ENCODE assay signal across 14 cellular contexts in the genomic region with DNA sequence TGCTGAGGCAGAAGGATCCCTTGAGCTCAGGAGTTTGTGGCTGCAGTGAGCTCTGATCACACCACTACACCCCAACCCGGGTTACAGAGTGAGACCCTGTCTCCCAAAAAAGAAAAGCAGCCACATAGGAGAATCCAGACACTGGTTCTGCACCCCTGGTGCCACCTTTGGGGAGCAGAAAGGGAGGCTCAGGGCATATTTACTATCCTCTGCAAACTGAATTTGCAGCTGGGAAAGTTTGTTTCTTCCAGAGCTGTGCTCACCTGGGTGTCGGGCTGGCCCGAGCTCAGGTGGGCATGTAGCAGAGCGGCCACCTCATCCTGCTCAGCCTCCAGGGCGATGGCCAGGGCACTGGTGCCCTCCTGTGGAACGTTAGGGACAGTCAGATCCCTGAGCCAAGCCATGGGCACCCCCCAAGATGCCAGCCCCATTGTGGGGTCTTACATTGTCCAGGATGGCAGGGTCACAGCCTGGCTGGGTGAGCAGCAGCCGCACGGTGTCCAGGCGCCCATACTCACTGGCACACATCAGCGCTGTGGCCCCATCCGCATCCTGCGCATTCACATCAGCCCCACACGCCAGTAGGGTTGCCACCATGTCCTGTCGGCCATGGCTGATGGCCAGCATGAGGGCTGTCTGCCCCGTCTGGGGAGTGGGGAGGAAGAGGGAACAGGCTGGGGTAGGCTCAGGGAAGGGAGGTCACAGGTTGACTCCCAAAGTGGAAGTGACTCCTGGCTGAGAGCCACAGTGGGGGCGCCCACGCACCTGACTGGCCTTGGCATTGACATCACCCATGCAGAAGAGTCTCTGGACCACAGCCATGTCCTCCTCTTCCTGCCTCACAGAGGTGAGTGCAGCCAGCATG. TPM values are rescaled to one million over a fixed set of nuclear protein-coding genes. Genes with fewer than 3 reads are reported as not detected.
DNase-seq lines count a peak whose midpoint lies in the region; ATAC-seq and TF ChIP-seq lines count a peak whose summit lies in the region.
"Had no signal": no experiment of that assay in that cellular context is flagged by ENCODE, and none has a peak within 500 bp of the region (broad histone marks: within the 10 kb centered on the region; RNA-seq: fewer than 3 reads in every experiment).

No MANE protein-coding gene starts in this region.

- H3K9me3 ChIP-seq in BLaER1 treated with 17β-estradiol and CSF1 and Interleukin-3, amounts not matched to agents 10 nM and 100 nM (replicated peaks in 1 of 11): peaks cover 0 to 12% (median 3%) of the 10 kb centered on the region in 11 experiments; a peak in 7 of 22 replicates
- H3K9me3 ChIP-seq in Panc1 (ENCODE audit: control insufficient read depth, insufficient read depth, low read depth, low read length): no peaks in the 10 kb centered on the region
- peaks cover 0 to 5% (median 0%) of the 10 kb centered on the region in 12 donors for H3K9me3 ChIP-seq in heart left ventricle
- H3K9me3 ChIP-seq: ovary had no signal

- 60 to 67% (median 64%) methylated on average over 10 to 17 of the region's 17 CpGs for WGBS in heart left ventricle, 4 donors

- H3K27ac ChIP-seq in BLaER1 treated with 17β-estradiol and CSF1 and Interleukin-3, amounts not matched to agents 10 nM and 100 nM: 0 out of 22 replicates have a peak overlapping the region, but pooled peaks of 1 of the 11 experiments have one; percentile 11
- H3K27ac ChIP-seq in Panc1 (ENCODE audit: low read length) (no peak overlapping the region), heart left ventricle (peak overlapping the region in 7 of 12 donors; percentile 2 to 48 (median 25))
- H3K27ac ChIP-seq: ovary had no signal

- CTCF ChIA-PET in Panc1 (lab: Charles Lee): no interaction called here

- no peak overlapping the region for H3K4me3 Mint-ChIP-seq in osteocyte (ENCODE audit: unreplicated experiment)
- H3K4me3 Mint-ChIP-seq: activated naive CD8-positive, alpha-beta T cell treated with anti-CD3 and anti-CD28 coated beads, Interleukin-2, amount 10 ng/mL, durations not matched to agents 7 days and 5 days had no signal

- DNase-seq in Panc1 (ENCODE audit: low read depth, low spot score) (no peak), heart left ventricle (peak in 3 of 5 donors; percentile 40 to 45 (median 43)), T-helper 2 cell (no peak), osteocyte (ENCODE audit: extremely low spot score, unreplicated experiment) (no peak), amniotic stem cell (lab: John Stamatoyannopoulos, UW) (no peak)
- DNase-seq: activated naive CD8-positive, alpha-beta T cell treated with anti-CD3 and anti-CD28 coated beads, Interleukin-2, amount 10 ng/mL, durations not matched to agents 7 days and 5 days; DMS153; islet precursor cell; NK-92 treated with Interleukin-12 subunit alpha and Interleukin-12 subunit beta, amount 100 ng/mL, for 24 hours; trophoblast cell had no signal

- no peaks in the 10 kb centered on the region for H3K27me3 ChIP-seq in BLaER1 treated with 17β-estradiol and CSF1 and Interleukin-3, amounts not matched to agents 10 nM and 100 nM
- H3K27me3 ChIP-seq in Panc1 (ENCODE audit: control insufficient read depth, insufficient read depth, low read length): no peaks in the 10 kb centered on the region
- H3K27me3 ChIP-seq in heart left ventricle: no peaks in the 10 kb centered on the region
- H3K27me3 ChIP-seq: ovary had no signal

- H3K36me3 ChIP-seq in BLaER1 treated with 17β-estradiol and CSF1 and Interleukin-3, amounts not matched to agents 10 nM and 100 nM: peaks cover 22 to 33% (median 28%) of the 10 kb centered on the region in 11 experiments
- peaks cover 8% of the 10 kb centered on the region for H3K36me3 ChIP-seq in Panc1 (ENCODE audit: control insufficient read depth, insufficient read depth, low read length)
- H3K36me3 ChIP-seq in heart left ventricle: peaks cover 0 to 36% (median 21%) of the 10 kb centered on the region in 9 donors
- H3K36me3 ChIP-seq: ovary had no signal

- TF ChIP-seq POLR2A in GM18505 (IDR thresholded peaks at IDR 0.05; ENCODE audit: borderline replicate concordance, extremely low read depth, insufficient read depth, insufficient read length): peak; percentile 33
- no peak for TF ChIP-seq POLR2A in heart left ventricle (IDR thresholded peaks at IDR 0.05)

- in situ Hi-C loops in Panc1 (cut with HindIII; ENCODE audit: low pct_unique_long_range_greater_than_20kb, low sequenced_read_pairs): no loop called here

- POLR2A ChIA-PET in Panc1 (lab: Charles Lee): interaction anchor here (0.6 kb wide), 1 partner anchor 10 kb away, joined by 3 read pairs; no protein-coding TSS in a partner anchor

- no peak overlapping the region for H3K27ac Mint-ChIP-seq in osteocyte (ENCODE audit: unreplicated experiment)
- H3K27ac Mint-ChIP-seq: activated naive CD8-positive, alpha-beta T cell treated with anti-CD3 and anti-CD28 coated beads, Interleukin-2, amount 10 ng/mL, durations not matched to agents 7 days and 5 days had no signal

- peaks cover 27 to 40% (median 32%) of the 10 kb centered on the region in 10 experiments for H3K4me1 ChIP-seq in BLaER1 treated with 17β-estradiol and CSF1 and Interleukin-3, amounts not matched to agents 10 nM and 100 nM
- H3K4me1 ChIP-seq in Panc1 (ENCODE audit: control insufficient read depth, insufficient read depth, low read length) (peaks cover 14% of the 10 kb centered on the region), heart left ventricle (peaks cover 5 to 48% (median 35%) of the 10 kb centered on the region in 12 donors)

- peaks cover 31% of the 10 kb centered on the region for H3K4me1 Mint-ChIP-seq in osteocyte (ENCODE audit: unreplicated experiment)

- intact Hi-C loops in Panc1 (cut with micrococcal nuclease; ENCODE audit: unreplicated experiment) (no loop called here), heart left ventricle (cut with DNase I) (loop anchor here in 2 of 10 donors (5.0 to 10.0 kb wide), 2 partner anchors 57 to 60 kb away; no protein-coding TSS in a partner anchor)

- peak overlapping the region in 5 of 11 experiments; percentile 98 to 100 (median 99); a peak in 5 of 22 replicates for H3K9ac ChIP-seq in BLaER1 treated with 17β-estradiol and CSF1 and Interleukin-3, amounts not matched to agents 10 nM and 100 nM

- H3K9me3 Mint-ChIP-seq in osteocyte (ENCODE audit: unreplicated experiment): no peaks in the 10 kb centered on the region
- H3K9me3 Mint-ChIP-seq: activated naive CD8-positive, alpha-beta T cell treated with anti-CD3 and anti-CD28 coated beads, Interleukin-2, amount 10 ng/mL, durations not matched to agents 7 days and 5 days had no signal

- peaks cover 5% of the 10 kb centered on the region for H3K27me3 Mint-ChIP-seq in osteocyte (ENCODE audit: unreplicated experiment)
- H3K27me3 Mint-ChIP-seq: activated naive CD8-positive, alpha-beta T cell treated with anti-CD3 and anti-CD28 coated beads, Interleukin-2, amount 10 ng/mL, durations not matched to agents 7 days and 5 days had no signal

- no peak for ATAC-seq in GM18505 (IDR thresholded peaks at IDR 0.05; ENCODE audit: unreplicated experiment)
- ATAC-seq in Panc1: peak; percentile 28
- peak in 2 of 4 donors; percentile 1 to 9 for ATAC-seq in heart left ventricle
- ATAC-seq in HG02763 (IDR thresholded peaks at IDR 0.05; ENCODE audit: unreplicated experiment): no peak

- H3K4me2 ChIP-seq in BLaER1 treated with 17β-estradiol and CSF1 and Interleukin-3, amounts not matched to agents 10 nM and 100 nM: peak overlapping the region in 8 of 11 experiments; percentile 0 to 100 (median 55); a peak in 8 of 22 replicates

- H3K36me3 Mint-ChIP-seq in osteocyte (ENCODE audit: unreplicated experiment): peaks cover 8% of the 10 kb centered on the region

- no peak; the same call in 1 of the 2 replicates for TF ChIP-seq CTCF in Panc1 (IDR thresholded peaks at IDR 0.05)
- TF ChIP-seq CTCF in heart left ventricle (IDR thresholded peaks at IDR 0.05): peak in 1 of 12 donors; percentile 8
- no peak for TF ChIP-seq CTCF in osteocyte (IDR thresholded peaks at IDR 0.05)

- no peak overlapping the region for H3K4me3 ChIP-seq in BLaER1 treated with 17β-estradiol and CSF1 and Interleukin-3, amounts not matched to agents 10 nM and 100 nM
- H3K4me3 ChIP-seq in Panc1 (ENCODE audit: low read depth in 2 of 2, low read length in 2 of 2): no peak overlapping the region
- no peak overlapping the region for H3K4me3 ChIP-seq in heart left ventricle
- H3K4me3 ChIP-seq: ovary had no signal

- H4K20me1 ChIP-seq in BLaER1 treated with 17β-estradiol and CSF1 and Interleukin-3, amounts not matched to agents 10 nM and 100 nM: peaks cover 20 to 37% (median 33%) of the 10 kb centered on the region in 11 experiments; a peak in 21 of 22 replicates

- BruUV-seq in Panc1 (replicated peaks; lab: Mats Ljungman, UMichigan): no TSS peak

RNA-seq across cellular contexts. Expression of a gene that starts 3.1 kb away (rescaled TPM):
- total RNA-seq in Panc1 (2021; ENCODE audit: unreplicated experiment) (1,096 TPM), heart left ventricle (1,000 to 10,000 TPM in 6 of 9 donors, 100 to 1,000 TPM in 3; 271 to 1,278 (median 1,186) TPM), osteocyte (1,524 and 1,597 TPM in 2 replicates)
- 1,277 TPM for polyA plus RNA-seq in Panc1 (2012; ENCODE audit: insufficient read length)
- polyA plus RNA-seq in heart left ventricle: 100 to 1,000 TPM; 410 to 899 TPM

RNA-seq across cellular contexts. Expression of a gene that starts 3.2 kb away (rescaled TPM):
- total RNA-seq in Panc1 (2021; ENCODE audit: unreplicated experiment) (36.8 TPM), heart left ventricle (100 to 1,000 TPM in 4 of 9 donors, 10 to 100 TPM in 5; 74.5 to 179 (median 93.6) TPM), osteocyte (29.8 and 35.4 TPM in 2 replicates)
- polyA plus RNA-seq in Panc1 (2012; ENCODE audit: insufficient read length): 38.3 TPM
- polyA plus RNA-seq in heart left ventricle: 100 to 1,000 TPM; 168 to 393 TPM

RNA-seq across cellular contexts. Expression of a gene that starts 16.3 kb away (rescaled TPM):
- total RNA-seq in Panc1 (2021; ENCODE audit: unreplicated experiment) (120 TPM), heart left ventricle (10 to 100 TPM; 17.7 to 74.8 (median 35.7) TPM), osteocyte (41.9 and 44.5 TPM in 2 replicates)
- 142 TPM for polyA plus RNA-seq in Panc1 (2012; ENCODE audit: insufficient read length)
- polyA plus RNA-seq in heart left ventricle: 10 to 100 TPM; 37.8 to 70.5 TPM

RNA-seq across cellular contexts. Expression of a gene that starts 18.6 kb away (rescaled TPM):
- total RNA-seq in Panc1 (2021; ENCODE audit: unreplicated experiment) (1.2 TPM), heart left ventricle (10 to 100 TPM; 12.3 to 33.6 (median 15.9) TPM), osteocyte (0.30 TPM in 1 of 2 replicates, not detected in the other)
- 1.5 TPM for polyA plus RNA-seq in Panc1 (2012; ENCODE audit: insufficient read length)
- polyA plus RNA-seq in heart left ventricle: 10 to 100 TPM; 16.9 to 19.4 TPM

RNA-seq across cellular contexts. Expression of a gene that starts 39.5 kb away (rescaled TPM):
- total RNA-seq in Panc1 (2021; ENCODE audit: unreplicated experiment) (46.6 TPM), heart left ventricle (100 to 1,000 TPM in 1 of 9 donors, 10 to 100 TPM in 4, 1 to 10 TPM in 4; 2.4 to 117 (median 10.8) TPM), osteocyte (6.5 and 8.6 TPM in 2 replicates)
- 208 TPM for polyA plus RNA-seq in Panc1 (2012; ENCODE audit: insufficient read length)
- 10 to 100 TPM in 1 of 2 donors, 1 to 10 TPM in 1; 9.4 to 13.6 TPM for polyA plus RNA-seq in heart left ventricle

Comparison
In these comparisons a context has a peak if more than half of its experiments do, and no peak if none do; other contexts are left out.
1. DNase-seq: peak in heart left ventricle (3 of 5); none in Panc1 (single experiment), T-helper 2 cell (0 of 5), osteocyte (single experiment) and amniotic stem cell (single experiment).